1 cellular context compared by ENCODE assay signal in genomic region chr5:143341807-143342570, GRCh38.
A peak's percentile ranks its signal among the peaks of the same experiment; 100 is the strongest.
TF ChIP-seq lines count a peak whose summit lies in the region.

No MANE protein-coding gene starts in this region.

TF ChIP-seq in K562, 482 proteins besides CTCF, POLR2A, EP300 and RAD21 (continued from another document and continues in another):
- TF ChIP-seq MGA (IDR thresholded peaks at IDR 0.05) (peak; percentile 64), TBP (optimal IDR thresholded peaks at IDR 0.05; ENCODE audit: low read depth, low read length) (no peak), CEBPG (CRISPR knock-in tag; IDR thresholded peaks at IDR 0.05) (peak; percentile 95), CEBPG (tag; conservative IDR thresholded peaks at IDR 0.05 in 1 of 2, IDR thresholded peaks at IDR 0.05 in 1 of 2) (peak; percentile 96 to 99), MAFG (tag; conservative IDR thresholded peaks at IDR 0.05) (peak; percentile 12; the same call in 1 of the 2 replicates), THRB (CRISPR knock-in tag; conservative IDR thresholded peaks at IDR 0.05) (0 out of 2 replicates have a peak, but pooled peaks have one; percentile 12), MECOM (CRISPR knock-in tag; IDR thresholded peaks at IDR 0.05) (peak; percentile 41), CEBPB (tag; IDR thresholded peaks at IDR 0.05) (peak; percentile 82), DMBX1 (CRISPR knock-in tag; IDR thresholded peaks at IDR 0.05; ENCODE audit: borderline replicate concordance) (peak; percentile 73), ZNF589 (CRISPR knock-in tag; IDR thresholded peaks at IDR 0.05; ENCODE audit: low read depth) (peak; percentile 85), CBX3 (IDR thresholded peaks at IDR 0.05; ENCODE audit: borderline replicate concordance in 1 of 2, low read length in 2 of 2) (no peak), RFX7 (CRISPR knock-in tag; IDR thresholded peaks at IDR 0.05) (no peak), ZNF395 (CRISPR knock-in tag; IDR thresholded peaks at IDR 0.05) (no peak; the same call in 1 of the 2 replicates), E2F8 (IDR thresholded peaks at IDR 0.05; ENCODE audit: low read depth, partially characterized antibody) (no peak), ZBTB7A (IDR thresholded peaks at IDR 0.05; ENCODE audit: borderline replicate concordance, control insufficient read depth, low read depth, low read length) (no peak), NR2C1 (IDR thresholded peaks at IDR 0.05) (no peak), NR2C1 (tag; IDR thresholded peaks at IDR 0.05) (peak; percentile 12; the same call in 1 of the 2 replicates), ZNF133 (CRISPR knock-in tag; IDR thresholded peaks at IDR 0.05) (no peak)
- TF ChIP-seq, protein P1, sequence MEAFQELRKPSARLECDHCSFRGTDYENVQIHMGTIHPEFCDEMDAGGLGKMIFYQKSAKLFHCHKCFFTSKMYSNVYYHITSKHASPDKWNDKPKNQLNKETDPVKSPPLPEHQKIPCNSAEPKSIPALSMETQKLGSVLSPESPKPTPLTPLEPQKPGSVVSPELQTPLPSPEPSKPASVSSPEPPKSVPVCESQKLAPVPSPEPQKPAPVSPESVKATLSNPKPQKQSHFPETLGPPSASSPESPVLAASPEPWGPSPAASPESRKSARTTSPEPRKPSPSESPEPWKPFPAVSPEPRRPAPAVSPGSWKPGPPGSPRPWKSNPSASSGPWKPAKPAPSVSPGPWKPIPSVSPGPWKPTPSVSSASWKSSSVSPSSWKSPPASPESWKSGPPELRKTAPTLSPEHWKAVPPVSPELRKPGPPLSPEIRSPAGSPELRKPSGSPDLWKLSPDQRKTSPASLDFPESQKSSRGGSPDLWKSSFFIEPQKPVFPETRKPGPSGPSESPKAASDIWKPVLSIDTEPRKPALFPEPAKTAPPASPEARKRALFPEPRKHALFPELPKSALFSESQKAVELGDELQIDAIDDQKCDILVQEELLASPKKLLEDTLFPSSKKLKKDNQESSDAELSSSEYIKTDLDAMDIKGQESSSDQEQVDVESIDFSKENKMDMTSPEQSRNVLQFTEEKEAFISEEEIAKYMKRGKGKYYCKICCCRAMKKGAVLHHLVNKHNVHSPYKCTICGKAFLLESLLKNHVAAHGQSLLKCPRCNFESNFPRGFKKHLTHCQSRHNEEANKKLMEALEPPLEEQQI (IDR thresholded peaks at IDR 0.05) = peak; percentile 83
- TF ChIP-seq, protein P2, sequence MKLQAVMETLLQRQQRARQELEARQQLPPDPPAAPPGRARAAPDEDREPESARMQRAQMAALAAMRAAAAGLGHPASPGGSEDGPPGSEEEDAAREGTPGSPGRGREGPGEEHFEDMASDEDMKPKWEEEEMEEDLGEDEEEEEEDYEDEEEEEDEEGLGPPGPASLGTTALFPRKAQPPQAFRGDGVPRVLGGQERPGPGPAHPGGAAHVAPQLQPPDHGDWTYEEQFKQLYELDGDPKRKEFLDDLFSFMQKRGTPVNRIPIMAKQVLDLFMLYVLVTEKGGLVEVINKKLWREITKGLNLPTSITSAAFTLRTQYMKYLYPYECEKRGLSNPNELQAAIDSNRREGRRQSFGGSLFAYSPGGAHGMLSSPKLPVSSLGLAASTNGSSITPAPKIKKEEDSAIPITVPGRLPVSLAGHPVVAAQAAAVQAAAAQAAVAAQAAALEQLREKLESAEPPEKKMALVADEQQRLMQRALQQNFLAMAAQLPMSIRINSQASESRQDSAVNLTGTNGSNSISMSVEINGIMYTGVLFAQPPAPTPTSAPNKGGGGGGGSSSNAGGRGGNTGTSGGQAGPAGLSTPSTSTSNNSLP (IDR thresholded peaks at IDR 0.05; ENCODE audit: borderline replicate concordance, low read depth, low read length) = 0 out of 2 replicates have a peak, but pooled peaks have one; percentile 55
- TF ChIP-seq, protein P3, sequence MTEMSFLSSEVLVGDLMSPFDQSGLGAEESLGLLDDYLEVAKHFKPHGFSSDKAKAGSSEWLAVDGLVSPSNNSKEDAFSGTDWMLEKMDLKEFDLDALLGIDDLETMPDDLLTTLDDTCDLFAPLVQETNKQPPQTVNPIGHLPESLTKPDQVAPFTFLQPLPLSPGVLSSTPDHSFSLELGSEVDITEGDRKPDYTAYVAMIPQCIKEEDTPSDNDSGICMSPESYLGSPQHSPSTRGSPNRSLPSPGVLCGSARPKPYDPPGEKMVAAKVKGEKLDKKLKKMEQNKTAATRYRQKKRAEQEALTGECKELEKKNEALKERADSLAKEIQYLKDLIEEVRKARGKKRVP (CRISPR knock-in tag; IDR thresholded peaks at IDR 0.05) = peak; percentile 87
